In the genomic region with DNA sequence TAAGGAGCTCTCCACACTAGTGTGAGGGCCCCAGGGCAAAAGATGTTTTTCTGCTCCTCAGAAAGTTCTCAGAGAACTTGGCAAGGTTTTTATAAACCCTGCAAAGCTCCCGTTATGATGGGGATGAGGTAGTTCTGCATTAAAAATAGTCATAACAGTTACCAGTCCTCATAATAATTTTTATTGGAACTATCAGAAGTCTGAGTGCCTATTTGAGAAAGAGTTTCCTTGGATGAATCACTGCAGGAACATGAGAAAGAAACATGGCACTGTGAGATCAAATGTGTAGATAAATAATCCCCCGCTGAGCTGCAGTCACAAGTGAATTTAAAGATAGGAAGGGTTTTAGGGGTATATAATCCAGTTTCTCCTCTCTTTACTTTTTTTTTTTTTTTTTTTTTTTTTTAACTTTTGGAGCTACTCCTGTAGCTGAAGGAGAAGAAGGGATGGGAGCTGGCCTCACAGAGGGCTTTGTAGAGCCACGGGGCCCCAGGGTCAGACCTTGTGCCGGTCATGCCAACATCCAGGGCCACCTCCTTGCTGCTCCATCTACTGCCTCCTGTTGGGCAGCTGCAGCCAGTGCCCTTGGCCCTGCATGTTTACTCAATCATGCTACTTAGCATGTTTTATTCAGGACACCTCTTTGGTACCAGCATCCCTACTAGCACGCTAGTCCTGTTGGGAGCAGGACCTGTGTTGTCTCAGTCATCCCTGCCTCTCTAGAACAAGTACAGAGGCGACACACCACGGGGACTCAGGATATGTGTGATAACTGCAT, we compare ENCODE assay signal across 10 cellular contexts. TPM values are rescaled to one million over a fixed set of nuclear protein-coding genes. Genes with fewer than 3 reads are reported as not detected.
DNase-seq lines count a peak whose midpoint lies in the region; ATAC-seq and TF ChIP-seq lines count a peak whose summit lies in the region.
"Had no signal": no experiment of that assay in that cellular context is flagged by ENCODE, and none has a peak within 500 bp of the region (broad histone marks: within the 10 kb centered on the region; RNA-seq: fewer than 3 reads in every experiment).

No MANE protein-coding gene starts in this region.

- peaks cover 83% of the 10 kb centered on the region for H3K4me1 Mint-ChIP-seq in activated CD4-positive, alpha-beta T cell treated with anti-CD3 and anti-CD28 coated beads, Interleukin-2, amount 10 ng/mL, durations not matched to agents 24 days and 14 days
- peaks cover 86% of the 10 kb centered on the region for H3K4me1 Mint-ChIP-seq in T-helper 2 cell treated with Interferon-gamma antibody and Interleukin-4, amounts not matched to agents 5 μg/mL and 100 μg/mL, for 36 hours (ENCODE audit: low read depth)

- TF ChIP-seq CTCF in esophagus muscularis mucosa (IDR thresholded peaks at IDR 0.05) = no peak

- H3K36me3 ChIP-seq in esophagus muscularis mucosa = peaks cover 0 to 3% (median 0%) of the 10 kb centered on the region in 4 donors
- no peaks in the 10 kb centered on the region for H3K36me3 ChIP-seq in stomach smooth muscle (ENCODE audit: control insufficient read depth in 2 of 2, insufficient read depth in 2 of 2, low read length in 2 of 2)

- H3K4me3 ChIP-seq in esophagus muscularis mucosa (no peak overlapping the region), stomach smooth muscle (ENCODE audit: low read length in 2 of 2) (no peak overlapping the region)
- H3K4me3 ChIP-seq: skin epidermis had no signal

- peak overlapping the region; percentile 70 for H3K4me3 Mint-ChIP-seq in activated CD4-positive, alpha-beta T cell treated with anti-CD3 and anti-CD28 coated beads, Interleukin-2, amount 10 ng/mL, durations not matched to agents 24 days and 14 days
- peak overlapping the region; percentile 71 for H3K4me3 Mint-ChIP-seq in T-helper 2 cell treated with Interferon-gamma antibody and Interleukin-4, amounts not matched to agents 5 μg/mL and 100 μg/mL, for 36 hours

- peaks cover 61 to 72% (median 65%) of the 10 kb centered on the region in 4 donors for H3K4me1 ChIP-seq in esophagus muscularis mucosa
- H3K4me1 ChIP-seq in stomach smooth muscle (ENCODE audit: control insufficient read depth, insufficient read depth, low read length) = peaks cover 30% of the 10 kb centered on the region

- H3K9ac ChIP-seq in stomach smooth muscle (ENCODE audit: low read length in 2 of 2) = no peak overlapping the region

- no peak for TF ChIP-seq EP300 in esophagus muscularis mucosa (IDR thresholded peaks at IDR 0.05)

- intact Hi-C loops in activated CD4-positive, alpha-beta T cell treated with anti-CD3 and anti-CD28 coated beads, Interleukin-2, amount 10 ng/mL, durations not matched to agents 24 days and 14 days (cut with micrococcal nuclease) = loop anchor here (1.0 to 10.0 kb wide), 2 partner anchors 25 to 270 kb away; a partner anchor contains a TSS
- intact Hi-C loops in esophagus muscularis mucosa (cut with DNase I) = loop anchor here (5.0 kb wide), 1 partner anchor 88 kb away; no protein-coding TSS in a partner anchor

- no peak for ATAC-seq in GM21723 (IDR thresholded peaks at IDR 0.05; ENCODE audit: unreplicated experiment)
- no peak for ATAC-seq in HG02610 (IDR thresholded peaks at IDR 0.05; ENCODE audit: unreplicated experiment)

- H3K27me3 Mint-ChIP-seq in activated CD4-positive, alpha-beta T cell treated with anti-CD3 and anti-CD28 coated beads, Interleukin-2, amount 10 ng/mL, durations not matched to agents 24 days and 14 days = no peaks in the 10 kb centered on the region
- H3K27me3 Mint-ChIP-seq in T-helper 2 cell treated with Interferon-gamma antibody and Interleukin-4, amounts not matched to agents 5 μg/mL and 100 μg/mL, for 36 hours (ENCODE audit: low read depth) = no peaks in the 10 kb centered on the region

- H3K9me3 ChIP-seq in esophagus muscularis mucosa (no peaks in the 10 kb centered on the region), stomach smooth muscle (ENCODE audit: control insufficient read depth in 2 of 2, low read length in 2 of 2) (no peaks in the 10 kb centered on the region)

- WGBS in esophagus muscularis mucosa = 76% methylated on average over 7 of the region's 7 CpGs

- peak overlapping the region; percentile 89 for H3K27ac Mint-ChIP-seq in activated CD4-positive, alpha-beta T cell treated with anti-CD3 and anti-CD28 coated beads, Interleukin-2, amount 10 ng/mL, durations not matched to agents 24 days and 14 days
- peak overlapping the region; percentile 88 for H3K27ac Mint-ChIP-seq in T-helper 2 cell treated with Interferon-gamma antibody and Interleukin-4, amounts not matched to agents 5 μg/mL and 100 μg/mL, for 36 hours

- H3K36me3 Mint-ChIP-seq in activated CD4-positive, alpha-beta T cell treated with anti-CD3 and anti-CD28 coated beads, Interleukin-2, amount 10 ng/mL, durations not matched to agents 24 days and 14 days (ENCODE audit: low read depth) = peaks cover 69% of the 10 kb centered on the region
- H3K36me3 Mint-ChIP-seq in T-helper 2 cell treated with Interferon-gamma antibody and Interleukin-4, amounts not matched to agents 5 μg/mL and 100 μg/mL, for 36 hours (ENCODE audit: low read depth) = peaks cover 84% of the 10 kb centered on the region

- no peak for TF ChIP-seq POLR2A in esophagus muscularis mucosa (IDR thresholded peaks at IDR 0.05; ENCODE audit: low read depth)

- no peak for DNase-seq in activated CD4-positive, alpha-beta T cell treated with anti-CD3 and anti-CD28 coated beads, Interleukin-2, amount 10 ng/mL, durations not matched to agents 24 days and 14 days
- no peak for DNase-seq in activated CD4-positive, alpha-beta T cell treated with anti-CD3 and anti-CD28 coated beads, Interleukin-2, amount 50 U/mL, for 1 hour
- DNase-seq in T-helper 2 cell treated with Interferon-gamma antibody and Interleukin-4, amounts not matched to agents 5 μg/mL and 100 μg/mL, for 36 hours (ENCODE audit: low spot score) = no peak
- DNase-seq in esophagus muscularis mucosa (ENCODE audit: extremely low spot score) (no peak), SKM-1 treated with dmso at 0.1 percent for 144 hours (lab: John Stamatoyannopoulos, UW; ENCODE audit: unreplicated experiment) (no peak)
- DNase-seq: KBM-7 had no signal

- H3K27me3 ChIP-seq in esophagus muscularis mucosa = no peaks in the 10 kb centered on the region
- no peaks in the 10 kb centered on the region for H3K27me3 ChIP-seq in stomach smooth muscle (ENCODE audit: control insufficient read depth in 1 of 2, insufficient read depth in 2 of 2, low read length in 2 of 2)

- H3K27ac ChIP-seq in esophagus muscularis mucosa (replicated peaks in 1 of 4) (peak overlapping the region; percentile 3 to 52 (median 38)), stomach smooth muscle (ENCODE audit: low read length) (peak overlapping the region; percentile 18)

- H3K9me3 Mint-ChIP-seq in activated CD4-positive, alpha-beta T cell treated with anti-CD3 and anti-CD28 coated beads, Interleukin-2, amount 10 ng/mL, durations not matched to agents 24 days and 14 days = no peaks in the 10 kb centered on the region
- no peaks in the 10 kb centered on the region for H3K9me3 Mint-ChIP-seq in T-helper 2 cell treated with Interferon-gamma antibody and Interleukin-4, amounts not matched to agents 5 μg/mL and 100 μg/mL, for 36 hours

RNA-seq across cellular contexts. Expression of a gene that starts 39.5 kb away (rescaled TPM):
- 268 and 285 TPM in 2 replicates for total RNA-seq in activated CD4-positive, alpha-beta T cell treated with anti-CD3 and anti-CD28 coated beads, Interleukin-2, amount 10 ng/mL, durations not matched to agents 24 days and 14 days
- 10 to 100 TPM; 27.0 to 43.9 (median 37.3) TPM for total RNA-seq in esophagus muscularis mucosa

RNA-seq across cellular contexts. Expression of a gene that starts 54.7 kb away (rescaled TPM):
- total RNA-seq in activated CD4-positive, alpha-beta T cell treated with anti-CD3 and anti-CD28 coated beads, Interleukin-2, amount 10 ng/mL, durations not matched to agents 24 days and 14 days = 0.09 and 0.35 TPM in 2 replicates
- under 1 TPM in 3 of 4 donors, not detected in 1; 0.06 to 0.33 (median 0.11) TPM for total RNA-seq in esophagus muscularis mucosa
